16 cellular contexts compared by ENCODE assay signal in genomic region chr1:156667968-156668709, GRCh38. TPM values are rescaled to one million over a fixed set of nuclear protein-coding genes. Genes with fewer than 3 reads are reported as not detected.
DNase-seq lines count a peak whose midpoint lies in the region; ATAC-seq and TF ChIP-seq lines count a peak whose summit lies in the region.
"Had no signal": no experiment of that assay in that cellular context is flagged by ENCODE, and none has a peak within 500 bp of the region (broad histone marks: within the 10 kb centered on the region; RNA-seq: fewer than 3 reads in every experiment).

No MANE protein-coding gene starts in this region.

- H3K18ac ChIP-seq in IMR-90 (ENCODE audit: low read depth, low read length): peak overlapping the region; percentile 2; the same call in 1 of the 2 replicates

- no peaks in the 10 kb centered on the region for H3K27me3 ChIP-seq in IMR-90 (ENCODE audit: control insufficient read depth, insufficient read depth, low read length)
- H3K27me3 ChIP-seq in dorsolateral prefrontal cortex: no peaks in the 10 kb centered on the region
- peaks cover 0 to 9% (median 3%) of the 10 kb centered on the region in 5 donors for H3K27me3 ChIP-seq in subcutaneous abdominal adipose tissue (ENCODE audit: control insufficient read depth in 5 of 5, insufficient read depth in 4 of 5, low read length in 5 of 5)

- peak overlapping the region; percentile 75 for H2AK9ac ChIP-seq in IMR-90 (replicated peaks; ENCODE audit: low read depth, low read length, poor library complexity)

- H4K20me1 ChIP-seq in IMR-90 (ENCODE audit: insufficient read depth, low read length): peaks cover under 1% of the 10 kb centered on the region

- peak overlapping the region; percentile 55; the same call in 1 of the 2 replicates for H2AK5ac ChIP-seq in IMR-90 (ENCODE audit: low read depth, low read length)

- H3K9ac ChIP-seq in IMR-90 (ENCODE audit: low read depth, low read length): peak overlapping the region; percentile 0; the same call in 1 of the 2 replicates
- peak overlapping the region in 1 of 5 donors; percentile 51 for H3K9ac ChIP-seq in subcutaneous abdominal adipose tissue (ENCODE audit: low read length in 5 of 5)

- no peak overlapping the region for H3K4me2 ChIP-seq in IMR-90 (ENCODE audit: low read depth, low read length)

- peak overlapping the region; percentile 72; the same call in 1 of the 2 replicates for H2BK20ac ChIP-seq in IMR-90 (ENCODE audit: low read depth, low read length)

- peak overlapping the region; percentile 22; the same call in 1 of the 2 replicates for H3K23ac ChIP-seq in IMR-90 (ENCODE audit: low read depth, low read length)

- no peak for TF ChIP-seq POLR2A in IMR-90 (IDR thresholded peaks at IDR 0.05; ENCODE audit: low read depth, low read length)

- peak overlapping the region; percentile 90 for H3K14ac ChIP-seq in IMR-90 (replicated peaks; ENCODE audit: low read depth, low read length)

- DNase-seq in IMR-90 (no peak), dorsolateral prefrontal cortex (no peak), RWPE1 (ENCODE audit: low spot score) (no peak), head of caudate nucleus (no peak), epidermal melanocyte (ENCODE audit: insufficient read length, low spot score) (no peak)
- DNase-seq: activated B cell treated with CpG ODN at 0.5 μM for 24 hours; activated gamma-delta T cell treated with Interleukin-2 at 50 U/mL for 16 hours; CD8-positive, alpha-beta T cell; effector CD4-positive, alpha-beta T cell; immature natural killer cell; NCI-H1417 treated with DMSO at 0.1 percent for 48 hours; OCI-M1; small intestine had no signal

- H3K4me1 ChIP-seq in IMR-90 (ENCODE audit: control insufficient read depth, insufficient read depth, low read length) (peaks cover 36% of the 10 kb centered on the region), mesodermal cell (ENCODE audit: control insufficient read depth, insufficient read depth, low read length, poor library complexity, severe bottlenecking) (peaks cover 86% of the 10 kb centered on the region), subcutaneous abdominal adipose tissue (ENCODE audit: control insufficient read depth in 5 of 5, insufficient read depth in 5 of 5, low read length in 5 of 5) (peaks cover 11 to 84% (median 49%) of the 10 kb centered on the region in 5 donors)

- dilution Hi-C loops in IMR-90 (cut with HindIII; ENCODE audit: low sequenced_read_pairs, unreplicated experiment): no loop called here

- H2BK5ac ChIP-seq in IMR-90 (ENCODE audit: low read depth, low read length, poor library complexity, severe bottlenecking): peak overlapping the region; percentile 2

- H2BK15ac ChIP-seq in IMR-90 (ENCODE audit: low read depth, low read length): no peak overlapping the region

- peaks cover 24% of the 10 kb centered on the region for H3K9me1 ChIP-seq in IMR-90 (ENCODE audit: insufficient read depth, low read length)

- H3K56ac ChIP-seq in IMR-90 (ENCODE audit: extremely low read depth, insufficient read depth, low read length): no peak overlapping the region

- H3K36me3 ChIP-seq in IMR-90 (ENCODE audit: control insufficient read depth, insufficient read depth, low read length) (peaks cover 9% of the 10 kb centered on the region), mesodermal cell (ENCODE audit: control insufficient read depth, insufficient read depth, low read length) (peaks cover 27% of the 10 kb centered on the region), subcutaneous abdominal adipose tissue (ENCODE audit: control insufficient read depth in 5 of 5, insufficient read depth in 5 of 5, low read length in 5 of 5) (peaks cover 0 to 16% (median 2%) of the 10 kb centered on the region in 5 donors)

- H3K9me3 ChIP-seq in IMR-90 (ENCODE audit: control insufficient read depth, insufficient read depth, low read length) (no peaks in the 10 kb centered on the region), mesodermal cell (ENCODE audit: control insufficient read depth, low read length) (no peaks in the 10 kb centered on the region), subcutaneous abdominal adipose tissue (ENCODE audit: control insufficient read depth in 5 of 5, low read length in 5 of 5) (no peaks in the 10 kb centered on the region)

- peak overlapping the region; percentile 40 for H4K91ac ChIP-seq in IMR-90 (ENCODE audit: insufficient read depth, low read depth, low read length)

- 71% methylated on average over 1 of the region's 9 CpGs; no CpG with 5 or more reads in 1 of the 2 experiments for WGBS in IMR-90 (ENCODE audit: extremely low coverage in 2 of 2, insufficient read length in 1 of 2), 2 experiments
- whole genome bisulfite sequencing in mesodermal cell (ENCODE audit: insufficient coverage in 2 of 2), 2 experiments: 34 to 39% methylated on average over 2 to 4 of the region's 9 CpGs

- no TSS peak for BruUV-seq in IMR-90 (replicated peaks; lab: Mats Ljungman, UMichigan)

- peaks cover 0 to 43% of the 10 kb centered on the region in 2 experiments; a peak in 2 of 4 replicates for H3K79me1 ChIP-seq in IMR-90 (ENCODE audit: low read depth in 1 of 2, low read length in 2 of 2)

- no peak overlapping the region for H3K4me3 ChIP-seq in IMR-90 (ENCODE audit: insufficient read depth, low read depth, low read length)
- no peak overlapping the region for H3K4me3 ChIP-seq in dorsolateral prefrontal cortex
- H3K4me3 ChIP-seq in mesodermal cell (ENCODE audit: extremely low read depth, insufficient read depth, low read length, poor library complexity, severe bottlenecking): no peak overlapping the region
- peak overlapping the region in 1 of 5 donors; percentile 15 for H3K4me3 ChIP-seq in subcutaneous abdominal adipose tissue (ENCODE audit: low read depth in 1 of 5, low read length in 5 of 5)

- CTCF ChIA-PET in IMR-90 (lab: Yijun Ruan, JAX): no interaction called here
- CTCF ChIA-PET in RWPE1 (lab: Yijun Ruan, JAX): interaction anchor here (0.9 kb wide), 1 partner anchor 10 kb away, joined by 3 read pairs; no protein-coding TSS in a partner anchor

- POLR2A ChIA-PET in IMR-90 (lab: Charles Lee; ENCODE audit: unreplicated experiment) (no interaction called here), RWPE1 (lab: Yijun Ruan, JAX; ENCODE audit: low non-redundant PET) (no interaction called here)

- intact Hi-C loops in IMR-90 (cut with micrococcal nuclease): no loop called here
- intact Hi-C loops in dorsolateral prefrontal cortex (cut with DNase I): no loop called here
- intact Hi-C loops in head of caudate nucleus (cut with DNase I): no loop called here

- in situ Hi-C loops in IMR-90 (cut with MboI; ENCODE audit: low sequenced_read_pairs): no loop called here

- peak overlapping the region; percentile 45 for H4K5ac ChIP-seq in IMR-90 (ENCODE audit: low read depth, low read length)

- peak overlapping the region; percentile 50 for H2BK120ac ChIP-seq in IMR-90 (ENCODE audit: low read depth, low read length)

- no peak for TF ChIP-seq CTCF in IMR-90 (conservative IDR thresholded peaks at IDR 0.05; ENCODE audit: low read depth, low read length)
- TF ChIP-seq CTCF in dorsolateral prefrontal cortex (IDR thresholded peaks at IDR 0.05 in 54 of 56, conservative IDR thresholded peaks at IDR 0.05 in 2 of 56; ENCODE audit: low read depth in 1 of 56, partially characterized antibody in 56 of 56): no peak
- no peak for TF ChIP-seq CTCF in RWPE1 (conservative IDR thresholded peaks at IDR 0.05; ENCODE audit: low read depth)

- TF ChIP-seq RAD21 in IMR-90 (IDR thresholded peaks at IDR 0.05; ENCODE audit: low read length): no peak

- H3K4ac ChIP-seq in IMR-90 (ENCODE audit: low read depth, low read length): peak overlapping the region; percentile 75

- H2AFZ ChIP-seq in IMR-90 (replicated peaks; ENCODE audit: low read length, poor library complexity): peak overlapping the region; percentile 25

- ATAC-seq in IMR-90 (ENCODE audit: low read depth): no peak
- no peak for ATAC-seq in GM19023 (IDR thresholded peaks at IDR 0.05; ENCODE audit: unreplicated experiment)
- ATAC-seq: CD8-positive, alpha-beta T cell had no signal

- peak overlapping the region in 1 of 2 experiments; percentile 93; a peak in 3 of 4 replicates for H4K8ac ChIP-seq in IMR-90 (ENCODE audit: low read depth in 2 of 2, low read length in 2 of 2)

- peak overlapping the region; percentile 5; the same call in 1 of the 2 replicates for H3K27ac ChIP-seq in IMR-90 (ENCODE audit: insufficient read depth, low read length)
- peak overlapping the region in 58 of 59 donors; percentile 33 to 93 (median 85) for H3K27ac ChIP-seq in dorsolateral prefrontal cortex
- peak overlapping the region; percentile 90 for H3K27ac ChIP-seq in mesodermal cell (ENCODE audit: low read depth, low read length, severe bottlenecking)
- H3K27ac ChIP-seq in subcutaneous abdominal adipose tissue (ENCODE audit: low read depth, low read length): peak overlapping the region; percentile 71
- H3K27ac ChIP-seq in RWPE1: no peak overlapping the region

RNA-seq across cellular contexts. Expression of gene NES, which starts 9.1 kb away (rescaled TPM):
- total RNA-seq in IMR-90 (2012; rRNA removed): 40.1 and 46.1 TPM in 2 replicates
- 25.3 and 26.7 TPM in 2 replicates for polyA plus RNA-seq in IMR-90 (2012; rRNA removed)
- polyA plus RNA-seq in IMR-90 (2012; cell fraction: cytosol; rRNA removed): 12.6 and 13.2 TPM in 2 replicates
- 30.6 and 35.9 TPM in 2 replicates for polyA plus RNA-seq in IMR-90 (2012; cell fraction: nucleus; rRNA removed; ENCODE audit: low replicate concordance)
- 10 to 100 TPM in 116 of 120 experiments, 1 to 10 TPM in 4; 6.0 to 31.4 (median 15.6) TPM for total RNA-seq in dorsolateral prefrontal cortex
- polyA plus RNA-seq in mesodermal cell (2013, experiment 1 of 2): 217 TPM
- polyA plus RNA-seq in mesodermal cell (2013, experiment 2 of 2): 200 TPM
- total RNA-seq: activated B cell treated with CpG ODN at 0.5 μM for 24 hours; CD8-positive, alpha-beta T cell had no signal
- polyA plus RNA-seq: immature natural killer cell had no signal

RNA-seq across cellular contexts. Expression of gene BCAN, which starts 26.2 kb away (rescaled TPM):
- total RNA-seq in IMR-90 (2012; rRNA removed): not detected in 2 replicates
- 0.07 TPM in 1 of 2 replicates, not detected in the other for polyA plus RNA-seq in IMR-90 (2012; rRNA removed)
- polyA plus RNA-seq in IMR-90 (2012; cell fraction: cytosol; rRNA removed): 0.04 and 0.11 TPM in 2 replicates
- 0.05 TPM in 2 replicates for polyA plus RNA-seq in IMR-90 (2012; cell fraction: nucleus; rRNA removed; ENCODE audit: low replicate concordance)
- 100 to 1,000 TPM in 103 of 120 experiments, 10 to 100 TPM in 17; 56.3 to 240 (median 123) TPM for total RNA-seq in dorsolateral prefrontal cortex
- polyA plus RNA-seq in mesodermal cell (2013, experiment 1 of 2): 0.77 TPM
- polyA plus RNA-seq in mesodermal cell (2013, experiment 2 of 2): 0.71 TPM
- total RNA-seq: CD8-positive, alpha-beta T cell had no signal

RNA-seq across cellular contexts. Expression of gene CRABP2, which starts 37.2 kb away (rescaled TPM):
- total RNA-seq in IMR-90 (2012; rRNA removed) (6.1 and 6.3 TPM in 2 replicates), dorsolateral prefrontal cortex (10 to 100 TPM in 47 of 120 experiments, 1 to 10 TPM in 73; 1.8 to 25.0 (median 9.2) TPM)
- polyA plus RNA-seq in IMR-90 (2012; rRNA removed): 12.2 and 15.7 TPM in 2 replicates
- polyA plus RNA-seq in IMR-90 (2012; cell fraction: cytosol; rRNA removed): 12.2 and 23.5 TPM in 2 replicates
- 6.7 and 8.7 TPM in 2 replicates for polyA plus RNA-seq in IMR-90 (2012; cell fraction: nucleus; rRNA removed; ENCODE audit: low replicate concordance)
- polyA plus RNA-seq in mesodermal cell (2013, experiment 1 of 2): 675 TPM
- polyA plus RNA-seq in mesodermal cell (2013, experiment 2 of 2): 571 TPM
- polyA plus RNA-seq: immature natural killer cell had no signal

RNA-seq across cellular contexts. Expression of gene HAPLN2, which starts 48.9 kb away (rescaled TPM):
- total RNA-seq in IMR-90 (2012; rRNA removed): not detected in 2 replicates
- not detected in 2 replicates for polyA plus RNA-seq in IMR-90 (2012; rRNA removed)
- 0.35 TPM in 1 of 2 replicates, not detected in the other for polyA plus RNA-seq in IMR-90 (2012; cell fraction: cytosol; rRNA removed)
- polyA plus RNA-seq in IMR-90 (2012; cell fraction: nucleus; rRNA removed; ENCODE audit: low replicate concordance): 0.20 and 0.21 TPM in 2 replicates
- total RNA-seq in dorsolateral prefrontal cortex: 100 to 1,000 TPM in 85 of 120 experiments, 10 to 100 TPM in 35; 30.2 to 650 (median 143) TPM
- polyA plus RNA-seq in mesodermal cell (2013, experiment 1 of 2): 0.52 TPM
- not detected for polyA plus RNA-seq in mesodermal cell (2013, experiment 2 of 2)
- total RNA-seq: activated B cell treated with CpG ODN at 0.5 μM for 24 hours had no signal
- polyA plus RNA-seq: immature natural killer cell had no signal

Comparison
In these comparisons a context has a peak if more than half of its experiments do, and no peak if none do; other contexts are left out.
1. RNA of gene BCAN, which starts 26.2 kb away (total RNA-seq): 56.3 to 240 TPM in dorsolateral prefrontal cortex; not detected in IMR-90; every median in the first group is over 10 times any median in the second.